ENCODE assay signal across 17 cellular contexts in the genomic region with DNA sequence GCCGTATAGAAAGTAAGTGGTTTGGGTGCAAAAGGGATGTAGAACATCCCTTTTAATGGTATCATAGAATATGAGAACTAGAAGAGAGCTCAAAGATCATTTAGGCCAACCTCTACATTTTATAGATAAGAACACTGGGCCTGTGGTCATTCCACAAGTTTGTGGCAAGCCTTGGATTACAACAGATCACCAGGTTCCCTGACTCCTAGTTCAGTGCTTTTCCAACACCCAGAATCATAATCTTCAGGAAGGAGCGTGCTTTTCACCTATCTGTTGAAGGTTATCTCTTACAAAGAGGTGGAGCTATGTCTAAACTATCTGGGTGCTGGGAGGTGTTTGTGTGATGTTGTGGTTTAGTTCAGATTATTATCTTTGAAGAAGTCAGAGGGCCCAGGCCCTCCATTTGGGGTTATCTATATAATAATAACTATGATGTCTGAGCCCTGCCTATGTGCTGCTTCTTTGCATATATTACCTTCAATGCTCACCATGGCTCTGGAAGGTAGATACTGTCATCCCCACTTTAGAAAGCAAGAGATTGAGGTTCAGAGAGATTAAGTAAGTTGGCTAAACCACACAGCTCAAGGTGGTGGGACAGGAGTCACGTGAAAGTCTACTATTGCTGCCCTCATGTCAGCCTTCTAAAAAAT. TPM values are rescaled to one million over a fixed set of nuclear protein-coding genes. Genes with fewer than 3 reads are reported as not detected.
A peak's percentile ranks its signal among the peaks of the same experiment; 100 is the strongest.
DNase-seq lines count a peak whose midpoint lies in the region; ATAC-seq and TF ChIP-seq lines count a peak whose summit lies in the region.
"Had no signal": no experiment of that assay in that cellular context is flagged by ENCODE, and none has a peak within 500 bp of the region (broad histone marks: within the 10 kb centered on the region; RNA-seq: fewer than 3 reads in every experiment).

No MANE protein-coding gene starts in this region.

- H3K27ac Mint-ChIP-seq in activated CD8-positive, alpha-beta T cell treated with anti-CD3 and anti-CD28 coated beads for 36 hours, result peak overlapping the region; percentile 75
- no peak overlapping the region for H3K27ac Mint-ChIP-seq in endothelial cell (ENCODE audit: unreplicated experiment)

- peak overlapping the region; percentile 5 for H3K4me3 Mint-ChIP-seq in activated CD8-positive, alpha-beta T cell treated with anti-CD3 and anti-CD28 coated beads for 36 hours
- H3K4me3 Mint-ChIP-seq in endothelial cell (ENCODE audit: unreplicated experiment), result no peak overlapping the region

- H3K4me1 ChIP-seq in esophagus muscularis mucosa, result peaks cover 0 to 11% (median 7%) of the 10 kb centered on the region in 4 donors
- H3K4me1 ChIP-seq: parathyroid adenoma had no signal

- peaks cover 94% of the 10 kb centered on the region for H3K36me3 Mint-ChIP-seq in activated CD8-positive, alpha-beta T cell treated with anti-CD3 and anti-CD28 coated beads for 36 hours (ENCODE audit: low read depth)
- no peaks in the 10 kb centered on the region for H3K36me3 Mint-ChIP-seq in endothelial cell (ENCODE audit: low read depth, unreplicated experiment)

- no peaks in the 10 kb centered on the region for H3K9me3 Mint-ChIP-seq in activated CD8-positive, alpha-beta T cell treated with anti-CD3 and anti-CD28 coated beads for 36 hours
- no peaks in the 10 kb centered on the region for H3K9me3 Mint-ChIP-seq in endothelial cell (ENCODE audit: unreplicated experiment)

- TF ChIP-seq POLR2A in esophagus muscularis mucosa (IDR thresholded peaks at IDR 0.05; ENCODE audit: low read depth) (no peak), GM18505 (IDR thresholded peaks at IDR 0.05; ENCODE audit: borderline replicate concordance, extremely low read depth, insufficient read depth, insufficient read length) (no peak)

- no peak overlapping the region for H3K27ac ChIP-seq in esophagus muscularis mucosa (replicated peaks in 1 of 4)
- H3K27ac ChIP-seq: gastrocnemius medialis, parathyroid adenoma, uterus had no signal

- no peak for TF ChIP-seq CTCF in activated CD8-positive, alpha-beta T cell treated with anti-CD3 and anti-CD28 coated beads for 36 hours (IDR thresholded peaks at IDR 0.05)
- TF ChIP-seq CTCF in esophagus muscularis mucosa (IDR thresholded peaks at IDR 0.05) (no peak), endothelial cell (IDR thresholded peaks at IDR 0.05; ENCODE audit: unreplicated experiment) (no peak)

- intact Hi-C loops in activated CD8-positive, alpha-beta T cell treated with anti-CD3 and anti-CD28 coated beads for 36 hours (cut with micrococcal nuclease), result no loop called here
- intact Hi-C loops in esophagus muscularis mucosa (cut with DNase I), result no loop called here

- H3K4me3 ChIP-seq in esophagus muscularis mucosa, result no peak overlapping the region
- H3K4me3 ChIP-seq: gastrocnemius medialis, uterus had no signal

- DNase-seq in stimulated activated CD4-positive, alpha-beta T cell treated with anti-CD3 and anti-CD28 coated beads, Interleukin-4, amount 100 ng/mL, for 1 hour, result peak; percentile 2
- no peak for DNase-seq in stimulated activated CD4-positive, alpha-beta T cell treated with anti-CD3 and anti-CD28 coated beads, Interleukin-12 subunit alpha, Interleukin-12 subunit beta, amount 100 ng/mL, for 4 hours
- DNase-seq in activated CD8-positive, alpha-beta T cell treated with anti-CD3 and anti-CD28 coated beads for 36 hours, result peak; percentile 41
- DNase-seq in esophagus muscularis mucosa (ENCODE audit: extremely low spot score) (peak; percentile 64), NCI-H1417 treated with DMSO at 0.1 percent for 48 hours (lab: John Stamatoyannopoulos, UW) (no peak), 8988T (no peak), endothelial cell (ENCODE audit: low spot score) (no peak)
- DNase-seq: AML-193, DMS79 treated with DMSO at 0.1 percent for 48 hours, gastrocnemius medialis, IMR-90, NCI-H510A treated with DMSO at 0.1 percent for 48 hours, SW 1271, uterus had no signal

- CTCF ChIA-PET in activated CD8-positive, alpha-beta T cell treated with anti-CD3 and anti-CD28 coated beads for 36 hours (lab: Charles Lee), result interaction anchor here (0.9 to 2.2 kb wide), 4 partner anchors 24 to 52 kb away, joined by 3 to 7 read pairs (median 5); no protein-coding TSS in a partner anchor

- ATAC-seq in activated CD8-positive, alpha-beta T cell treated with anti-CD3 and anti-CD28 coated beads for 36 hours, result peak; percentile 24
- no peak for ATAC-seq in GM18505 (IDR thresholded peaks at IDR 0.05; ENCODE audit: unreplicated experiment)
- ATAC-seq: gastrocnemius medialis, Panc1 had no signal

- POLR2A ChIA-PET in activated CD8-positive, alpha-beta T cell treated with anti-CD3 and anti-CD28 coated beads for 36 hours (lab: Charles Lee), result interaction anchor here (0.5 to 2.5 kb wide), 11 partner anchors 9 to 163 kb away, joined by 3 to 12 read pairs (median 3); no protein-coding TSS in a partner anchor

- peaks cover 92% of the 10 kb centered on the region for H3K4me1 Mint-ChIP-seq in activated CD8-positive, alpha-beta T cell treated with anti-CD3 and anti-CD28 coated beads for 36 hours (ENCODE audit: low read depth)
- no peaks in the 10 kb centered on the region for H3K4me1 Mint-ChIP-seq in endothelial cell (ENCODE audit: unreplicated experiment)

- H3K27me3 Mint-ChIP-seq in activated CD8-positive, alpha-beta T cell treated with anti-CD3 and anti-CD28 coated beads for 36 hours, result no peaks in the 10 kb centered on the region
- H3K27me3 Mint-ChIP-seq in endothelial cell (ENCODE audit: unreplicated experiment), result no peaks in the 10 kb centered on the region

- no peaks in the 10 kb centered on the region for H3K27me3 ChIP-seq in esophagus muscularis mucosa
- H3K27me3 ChIP-seq: uterus had no signal

- H3K9me3 ChIP-seq in esophagus muscularis mucosa, result no peaks in the 10 kb centered on the region
- H3K9me3 ChIP-seq: gastrocnemius medialis, uterus had no signal

- no peak for TF ChIP-seq EP300 in esophagus muscularis mucosa (IDR thresholded peaks at IDR 0.05)

- no peaks in the 10 kb centered on the region for H3K36me3 ChIP-seq in esophagus muscularis mucosa
- H3K36me3 ChIP-seq: gastrocnemius medialis, uterus had no signal

- 75% methylated on average over 3 of the region's 3 CpGs for WGBS in esophagus muscularis mucosa

RNA-seq across cellular contexts. Expression of gene IL2RA, which starts 24.1 kb away (rescaled TPM):
- 100 to 1,000 TPM; 868 to 874 TPM for total RNA-seq in activated CD8-positive, alpha-beta T cell treated with anti-CD3 and anti-CD28 coated beads for 36 hours
- total RNA-seq in esophagus muscularis mucosa, result 10 to 100 TPM in 1 of 4 donors, 1 to 10 TPM in 1, under 1 TPM in 2; 0.39 to 17.4 (median 1.1) TPM
- not detected for total RNA-seq in endothelial cell (ENCODE audit: unreplicated experiment)
- total RNA-seq: IMR-90 had no signal

RNA-seq across cellular contexts. Expression of gene RBM17, which starts 50.7 kb away (rescaled TPM):
- 100 to 1,000 TPM; 284 to 285 TPM for total RNA-seq in activated CD8-positive, alpha-beta T cell treated with anti-CD3 and anti-CD28 coated beads for 36 hours
- 10 to 100 TPM; 48.5 to 72.9 (median 59.5) TPM for total RNA-seq in esophagus muscularis mucosa
- total RNA-seq in endothelial cell (ENCODE audit: unreplicated experiment), result 113 TPM

Comparison
In these comparisons a context has a peak if more than half of its experiments do, and no peak if none do; other contexts are left out.
1. DNase-seq: peak in stimulated activated CD4-positive, alpha-beta T cell treated with anti-CD3 and anti-CD28 coated beads, Interleukin-4, amount 100 ng/mL, for 1 hour (single experiment), activated CD8-positive, alpha-beta T cell treated with anti-CD3 and anti-CD28 coated beads for 36 hours (single experiment) and esophagus muscularis mucosa (single experiment); none in stimulated activated CD4-positive, alpha-beta T cell treated with anti-CD3 and anti-CD28 coated beads, Interleukin-12 subunit alpha, Interleukin-12 subunit beta, amount 100 ng/mL, for 4 hours (single experiment), NCI-H1417 treated with DMSO at 0.1 percent for 48 hours (single experiment), 8988T (single experiment) and endothelial cell (single experiment).
2. RNA of gene IL2RA, which starts 24.1 kb away (total RNA-seq): 868 to 874 TPM in activated CD8-positive, alpha-beta T cell treated with anti-CD3 and anti-CD28 coated beads for 36 hours; 0.39 to 17.4 TPM in esophagus muscularis mucosa and not detected in endothelial cell (single experiment); every median in the first group is over 10 times any median in the second.